10 cellular contexts compared by ENCODE assay signal in genomic region chr17:17557796-17558195, GRCh38.
"Had no signal": no experiment of that assay in that cellular context is flagged by ENCODE, and none has a peak within 500 bp of the region (broad histone marks: within the 10 kb centered on the region; RNA-seq: fewer than 3 reads in every experiment).

No MANE protein-coding gene starts in this region.

- DNase-seq: activated CD4-positive, alpha-beta T cell treated with anti-CD3 and anti-CD28 coated beads, Interleukin-2, amount 10 ng/mL, durations not matched to agents 24 days and 14 days; activated naive CD4-positive, alpha-beta T cell treated with anti-CD3 and anti-CD28 coated beads, Interleukin-2, amount 10 ng/mL, durations not matched to agents 7 days and 5 days; central memory CD4-positive, alpha-beta T cell; dermis blood vessel endothelial cell; islet precursor cell; right lobe of liver; stimulated activated CD4-positive, alpha-beta T cell treated with anti-CD3 and anti-CD28 coated beads, Interleukin-12 subunit alpha, Interleukin-12 subunit beta, amount 100 ng/mL, for 4 hours; stimulated activated naive CD4-positive, alpha-beta T cell treated with Interleukin-2 at 50 U/mL for 16 hours had no signal

- H3K4me3 ChIP-seq: right lobe of liver, thoracic aorta had no signal

- H3K36me3 ChIP-seq: right lobe of liver, thoracic aorta had no signal

- H3K27ac ChIP-seq: parathyroid adenoma, thoracic aorta had no signal

- H3K9me3 ChIP-seq: right lobe of liver, thoracic aorta had no signal

- H3K27me3 ChIP-seq: right lobe of liver had no signal

- H3K9ac ChIP-seq: parathyroid adenoma had no signal
